8 cellular contexts compared by ENCODE assay signal in genomic region chr15:48800811-48801460, GRCh38.
DNase-seq lines count a peak whose midpoint lies in the region; ATAC-seq and TF ChIP-seq lines count a peak whose summit lies in the region.

No MANE protein-coding gene starts in this region.

- H3K27me3 Mint-ChIP-seq in activated naive CD4-positive, alpha-beta T cell treated with anti-CD3 and anti-CD28 coated beads, Interleukin-2, amount 10 ng/mL, durations not matched to agents 7 days and 5 days = no peaks in the 10 kb centered on the region

- no peaks in the 10 kb centered on the region for H3K27me3 ChIP-seq in mucosa of stomach (ENCODE audit: control insufficient read depth, insufficient read depth, low read length)
- H3K27me3 ChIP-seq in effector memory CD4-positive, alpha-beta T cell (replicated peaks; ENCODE audit: control insufficient read depth, insufficient read depth, low read length, poor library complexity, severe bottlenecking) = no peaks in the 10 kb centered on the region

- peak; percentile 40 for DNase-seq in DMS79 (lab: John Stamatoyannopoulos, UW)
- peak; percentile 24 for DNase-seq in NB4 (ENCODE audit: low read depth)
- DNase-seq in cerebellar cortex (ENCODE audit: low spot score) = peak; percentile 16
- no peak for DNase-seq in HuH-7.5 (ENCODE audit: low spot score)
- DNase-seq in activated naive CD4-positive, alpha-beta T cell treated with anti-CD3 and anti-CD28 coated beads, Interleukin-2, amount 10 ng/mL, durations not matched to agents 7 days and 5 days = no peak
- no peak for DNase-seq in effector memory CD4-positive, alpha-beta T cell

- no peak overlapping the region for H3K4me3 ChIP-seq in NB4 (ENCODE audit: low read depth, low read length)
- no peak overlapping the region for H3K4me3 ChIP-seq in mucosa of stomach (ENCODE audit: low read length)
- no peak overlapping the region for H3K4me3 ChIP-seq in effector memory CD4-positive, alpha-beta T cell (ENCODE audit: insufficient read depth, low read depth, low read length, poor library complexity, severe bottlenecking)

- no peaks in the 10 kb centered on the region for H3K4me1 ChIP-seq in mucosa of stomach (ENCODE audit: control insufficient read depth, insufficient read depth, low read length)
- H3K4me1 ChIP-seq in effector memory CD4-positive, alpha-beta T cell (ENCODE audit: control insufficient read depth, insufficient read depth, low read length, poor library complexity, severe bottlenecking) = no peaks in the 10 kb centered on the region

- H3K9me3 ChIP-seq in mucosa of stomach (ENCODE audit: control insufficient read depth, low read length) = no peaks in the 10 kb centered on the region
- no peaks in the 10 kb centered on the region for H3K9me3 ChIP-seq in effector memory CD4-positive, alpha-beta T cell (ENCODE audit: control insufficient read depth, low read length)

- no peaks in the 10 kb centered on the region for H3K9me3 Mint-ChIP-seq in activated naive CD4-positive, alpha-beta T cell treated with anti-CD3 and anti-CD28 coated beads, Interleukin-2, amount 10 ng/mL, durations not matched to agents 7 days and 5 days

- peak overlapping the region; percentile 28 for H3K9ac ChIP-seq in mucosa of stomach (ENCODE audit: low read length)

- peaks cover 63% of the 10 kb centered on the region for H3K4me1 Mint-ChIP-seq in activated naive CD4-positive, alpha-beta T cell treated with anti-CD3 and anti-CD28 coated beads, Interleukin-2, amount 10 ng/mL, durations not matched to agents 7 days and 5 days

- no peak overlapping the region for H3K27ac ChIP-seq in effector memory CD4-positive, alpha-beta T cell (ENCODE audit: insufficient read depth, low read length, poor library complexity, severe bottlenecking)

- CTCF ChIA-PET in activated naive CD4-positive, alpha-beta T cell treated with anti-CD3 and anti-CD28 coated beads, Interleukin-2, amount 10 ng/mL, durations not matched to agents 7 days and 5 days (lab: Charles Lee) = interaction anchor here (1.0 to 2.0 kb wide), 4 partner anchors 10 to 443 kb away, joined by 3 to 9 read pairs (median 6); partner anchors contain the start of genes CEP152 and SHC4

- peaks cover 54% of the 10 kb centered on the region for H3K36me3 Mint-ChIP-seq in activated naive CD4-positive, alpha-beta T cell treated with anti-CD3 and anti-CD28 coated beads, Interleukin-2, amount 10 ng/mL, durations not matched to agents 7 days and 5 days

- H3K27ac Mint-ChIP-seq in activated naive CD4-positive, alpha-beta T cell treated with anti-CD3 and anti-CD28 coated beads, Interleukin-2, amount 10 ng/mL, durations not matched to agents 7 days and 5 days = no peak overlapping the region

- TF ChIP-seq CTCF in NB4 (IDR thresholded peaks at IDR 0.05; ENCODE audit: low read depth, low read length) = peak; percentile 21

- no peak for TF ChIP-seq POLR2A in NB4 (IDR thresholded peaks at IDR 0.05; ENCODE audit: extremely low read depth, insufficient read length)
- TF ChIP-seq POLR2A in GM18505 (IDR thresholded peaks at IDR 0.05; ENCODE audit: borderline replicate concordance, extremely low read depth, insufficient read depth, insufficient read length) = no peak

- H3K4me3 Mint-ChIP-seq in activated naive CD4-positive, alpha-beta T cell treated with anti-CD3 and anti-CD28 coated beads, Interleukin-2, amount 10 ng/mL, durations not matched to agents 7 days and 5 days = no peak overlapping the region

- no peaks in the 10 kb centered on the region for H3K36me3 ChIP-seq in mucosa of stomach (ENCODE audit: control insufficient read depth, insufficient read depth, low read length)
- H3K36me3 ChIP-seq in effector memory CD4-positive, alpha-beta T cell (ENCODE audit: control insufficient read depth, insufficient read depth, low read length) = no peaks in the 10 kb centered on the region

- no peak for ATAC-seq in GM18505 (IDR thresholded peaks at IDR 0.05; ENCODE audit: unreplicated experiment)

Comparison
In these comparisons a context has a peak if more than half of its experiments do, and no peak if none do; other contexts are left out.
1. DNase-seq: peak in DMS79 (single experiment), NB4 (single experiment) and cerebellar cortex (single experiment); none in HuH-7.5 (single experiment), activated naive CD4-positive, alpha-beta T cell treated with anti-CD3 and anti-CD28 coated beads, Interleukin-2, amount 10 ng/mL, durations not matched to agents 7 days and 5 days (single experiment) and effector memory CD4-positive, alpha-beta T cell (0 of 3).